ENCODE assay signal across 11 cellular contexts in the genomic region with DNA sequence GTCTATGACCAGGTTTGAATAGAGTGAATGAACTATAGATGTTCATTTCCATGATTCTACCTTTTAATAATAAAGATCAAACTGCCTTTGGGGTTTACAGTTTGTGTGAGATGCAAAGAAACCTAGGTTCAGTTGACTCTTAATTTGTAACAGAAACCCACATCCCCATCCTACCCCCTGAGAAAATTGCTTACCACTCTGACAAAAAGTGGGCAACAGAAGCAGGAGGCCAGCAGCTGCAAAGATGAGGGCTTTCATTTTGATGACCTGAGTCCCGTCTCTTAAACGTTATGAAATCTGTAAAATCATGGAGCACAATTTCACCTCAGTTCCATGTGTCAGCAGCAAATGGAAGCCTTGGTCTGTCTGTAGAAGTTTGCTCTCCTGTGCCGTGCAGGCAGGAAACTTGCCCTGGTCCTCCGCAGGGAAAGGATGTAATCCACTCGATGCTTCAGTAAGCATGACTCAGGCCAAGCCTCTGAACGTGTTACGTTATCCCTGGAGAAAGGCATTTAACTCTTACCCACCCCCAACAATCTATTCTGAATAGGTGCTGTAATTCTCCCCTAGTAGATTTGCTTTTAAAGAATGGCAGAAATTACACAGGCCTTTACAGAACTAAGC. TPM values are rescaled to one million over a fixed set of nuclear protein-coding genes. Genes with fewer than 3 reads are reported as not detected.
A peak's percentile ranks its signal among the peaks of the same experiment; 100 is the strongest.
DNase-seq lines count a peak whose midpoint lies in the region; ATAC-seq and TF ChIP-seq lines count a peak whose summit lies in the region.
"Had no signal": no experiment of that assay in that cellular context is flagged by ENCODE, and none has a peak within 500 bp of the region (broad histone marks: within the 10 kb centered on the region; RNA-seq: fewer than 3 reads in every experiment).

A gene with protein sequence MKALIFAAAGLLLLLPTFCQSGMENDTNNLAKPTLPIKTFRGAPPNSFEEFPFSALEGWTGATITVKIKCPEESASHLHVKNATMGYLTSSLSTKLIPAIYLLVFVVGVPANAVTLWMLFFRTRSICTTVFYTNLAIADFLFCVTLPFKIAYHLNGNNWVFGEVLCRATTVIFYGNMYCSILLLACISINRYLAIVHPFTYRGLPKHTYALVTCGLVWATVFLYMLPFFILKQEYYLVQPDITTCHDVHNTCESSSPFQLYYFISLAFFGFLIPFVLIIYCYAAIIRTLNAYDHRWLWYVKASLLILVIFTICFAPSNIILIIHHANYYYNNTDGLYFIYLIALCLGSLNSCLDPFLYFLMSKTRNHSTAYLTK (minus strand): TSS at position 431 of the 624 bp plus-strand sequence. CDS start 173 bp downstream, at position 258.

- no peak within 1 kb of the TSS for H3K9ac ChIP-seq in HUES64 (ENCODE audit: low read depth, low read length)

- WGBS in HUES64: 45% methylated on average over 7 of the region's 7 CpGs
- WGBS in ovary, 3 donors: 3 to 14% (median 10%) methylated on average over 7 of the region's 7 CpGs

- no peak for TF ChIP-seq EP300 in ovary (IDR thresholded peaks at IDR 0.05)

- H3K27me3 ChIP-seq in HUES64 (ENCODE audit: insufficient read depth, low read length): no peaks in the 10 kb centered on the region
- H3K27me3 ChIP-seq in ovary: no peaks in the 10 kb centered on the region

- intact Hi-C loops in ovary (cut with DNase I): no loop called here

- peak; percentile 69 for DNase-seq in AG08396 (ENCODE audit: low spot score)
- DNase-seq in cerebellar cortex (ENCODE audit: low spot score): peak; percentile 84
- DNase-seq in left lobe of liver (ENCODE audit: low spot score): no peak
- no peak for DNase-seq in NCI-H128 (lab: John Stamatoyannopoulos, UW; ENCODE audit: unreplicated experiment)
- no peak for DNase-seq in ovary
- DNase-seq: activated CD4-positive, alpha-beta memory T cell treated with anti-CD3 and anti-CD28 coated beads, Interleukin-2, amount 10 ng/mL, durations not matched to agents 7 days and 5 days; GOT3; NCI-H146 had no signal

- H3K4me3 ChIP-seq in HUES64 (ENCODE audit: low read length) (peak within 1 kb of the TSS; percentile 17; the same call in 1 of the 2 replicates), ovary (no peak within 1 kb of the TSS)

- H3K27ac ChIP-seq in HUES64 (ENCODE audit: low read depth, low read length): no peak within 1 kb of the TSS
- no peak within 1 kb of the TSS for H3K27ac ChIP-seq in ovary

- H3K4me1 ChIP-seq in HUES64 (ENCODE audit: insufficient read depth, low read length) (peaks cover 25% of the 10 kb centered on the region), ovary (ENCODE audit: insufficient read depth) (no peaks in the 10 kb centered on the region)

- H3K9me3 ChIP-seq in HUES64 (ENCODE audit: insufficient read depth, low read depth, low read length): no peaks in the 10 kb centered on the region
- H3K9me3 ChIP-seq in ovary: no peaks in the 10 kb centered on the region

- TF ChIP-seq POLR2A in ovary (IDR thresholded peaks at IDR 0.05): no peak

- TF ChIP-seq CTCF in ovary (IDR thresholded peaks at IDR 0.05): no peak

- H3K36me3 ChIP-seq in HUES64 (ENCODE audit: insufficient read depth, low read length): no peaks in the 10 kb centered on the region
- H3K36me3 ChIP-seq in ovary: no peaks in the 10 kb centered on the region

- ATAC-seq in left lobe of liver (peak; percentile 64), HG02884 (IDR thresholded peaks at IDR 0.05; ENCODE audit: unreplicated experiment) (no peak), HG03457 (IDR thresholded peaks at IDR 0.05; ENCODE audit: unreplicated experiment) (no peak)

RNA-seq across cellular contexts. Expression of the gene that starts here (rescaled TPM):
- 0.60 TPM for polyA plus RNA-seq in HUES64 (2013, experiment 1 of 2)
- polyA plus RNA-seq in HUES64 (2013, experiment 2 of 2): 0.76 TPM
- total RNA-seq in left lobe of liver (0.28 TPM), ovary (under 1 TPM in 3 of 7 donors, not detected in 4; 0.10 to 0.22 (median 0.15) TPM)
- under 1 TPM; 0.06 to 0.97 TPM for polyA plus RNA-seq in ovary
- total RNA-seq: activated CD4-positive, alpha-beta memory T cell treated with anti-CD3 and anti-CD28 coated beads, Interleukin-2, amount 10 ng/mL, durations not matched to agents 7 days and 5 days had no signal

Comparison
In these comparisons a context has a peak if more than half of its experiments do, and no peak if none do; other contexts are left out.
1. Peak in ATAC-seq in left lobe of liver; RNA of the gene not detected or under 1 TPM.
2. DNase-seq: peak in AG08396 (single experiment) and cerebellar cortex (single experiment); none in left lobe of liver (single experiment), NCI-H128 (single experiment) and ovary (0 of 5).